Comparison of ENCODE assay signal across 1 cellular context in the genomic region with DNA sequence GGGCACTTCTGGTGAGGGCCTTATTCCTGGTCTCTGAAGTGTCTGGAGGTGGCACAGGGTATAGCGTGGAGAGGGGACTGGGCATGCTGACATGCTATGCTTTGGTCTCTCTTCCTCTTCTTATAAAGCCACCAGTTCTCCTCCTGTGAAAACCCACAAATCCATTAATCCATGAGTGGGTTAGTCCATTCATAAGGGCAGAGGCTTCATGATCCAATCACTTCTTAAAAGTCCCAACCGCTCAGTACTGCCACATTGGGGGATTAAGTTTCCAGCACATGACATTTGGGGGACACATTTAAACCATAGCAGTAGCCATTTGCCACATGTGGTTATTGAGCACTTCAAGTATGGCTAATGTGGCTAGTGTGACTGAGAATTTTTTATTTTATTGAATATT.
TF ChIP-seq lines count a peak whose summit lies in the region.

No MANE protein-coding gene starts in this region.

TF ChIP-seq in HEK293, 187 proteins besides CTCF, POLR2A, EP300 and RAD21 (continued from another document):
- TF ChIP-seq, protein P1, sequence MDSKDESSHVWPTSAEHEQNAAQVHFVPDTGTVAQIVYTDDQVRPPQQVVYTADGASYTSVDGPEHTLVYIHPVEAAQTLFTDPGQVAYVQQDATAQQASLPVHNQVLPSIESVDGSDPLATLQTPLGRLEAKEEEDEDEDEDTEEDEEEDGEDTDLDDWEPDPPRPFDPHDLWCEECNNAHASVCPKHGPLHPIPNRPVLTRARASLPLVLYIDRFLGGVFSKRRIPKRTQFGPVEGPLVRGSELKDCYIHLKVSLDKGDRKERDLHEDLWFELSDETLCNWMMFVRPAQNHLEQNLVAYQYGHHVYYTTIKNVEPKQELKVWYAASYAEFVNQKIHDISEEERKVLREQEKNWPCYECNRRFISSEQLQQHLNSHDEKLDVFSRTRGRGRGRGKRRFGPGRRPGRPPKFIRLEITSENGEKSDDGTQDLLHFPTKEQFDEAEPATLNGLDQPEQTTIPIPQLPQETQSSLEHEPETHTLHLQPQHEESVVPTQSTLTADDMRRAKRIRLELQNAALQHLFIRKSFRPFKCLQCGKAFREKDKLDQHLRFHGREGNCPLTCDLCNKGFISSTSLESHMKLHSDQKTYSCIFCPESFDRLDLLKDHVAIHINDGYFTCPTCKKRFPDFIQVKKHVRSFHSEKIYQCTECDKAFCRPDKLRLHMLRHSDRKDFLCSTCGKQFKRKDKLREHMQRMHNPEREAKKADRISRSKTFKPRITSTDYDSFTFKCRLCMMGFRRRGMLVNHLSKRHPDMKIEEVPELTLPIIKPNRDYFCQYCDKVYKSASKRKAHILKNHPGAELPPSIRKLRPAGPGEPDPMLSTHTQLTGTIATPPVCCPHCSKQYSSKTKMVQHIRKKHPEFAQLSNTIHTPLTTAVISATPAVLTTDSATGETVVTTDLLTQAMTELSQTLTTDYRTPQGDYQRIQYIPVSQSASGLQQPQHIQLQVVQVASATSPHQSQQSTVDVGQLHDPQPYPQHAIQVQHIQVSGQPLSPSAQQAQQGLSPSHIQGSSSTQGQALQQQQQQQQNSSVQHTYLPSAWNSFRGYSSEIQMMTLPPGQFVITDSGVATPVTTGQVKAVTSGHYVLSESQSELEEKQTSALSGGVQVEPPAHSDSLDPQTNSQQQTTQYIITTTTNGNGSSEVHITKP (tag by site-specific recombination; IDR thresholded peaks at IDR 0.05): peak; percentile 75
TF ChIP-seq in HEK293: peak in this region for 1.
